23 cellular contexts compared by ENCODE assay signal in genomic region chr1:57157818-57158606, GRCh38.
DNase-seq lines count a peak whose midpoint lies in the region; ATAC-seq lines count a peak whose summit lies in the region.
"Had no signal": no experiment of that assay in that cellular context is flagged by ENCODE, and none has a peak within 500 bp of the region (broad histone marks: within the 10 kb centered on the region; RNA-seq: fewer than 3 reads in every experiment).

No MANE protein-coding gene starts in this region.

- H3K79me2 ChIP-seq in GM23248 (ENCODE audit: insufficient read depth), result no peaks in the 10 kb centered on the region

- 67 to 72% methylated on average over 8 of the region's 8 CpGs for WGBS in GM23248 (ENCODE audit: low coverage in 1 of 2, low lambda C conversion rate in 2 of 2, missing lambda C conversion rate in 2 of 2), 2 experiments

- H3K9ac ChIP-seq in GM23248, result no peak overlapping the region

- H3K27me3 ChIP-seq in GM23248 (replicated peaks; ENCODE audit: insufficient read depth), result 0 out of 2 replicates have a peak, but pooled peaks cover 6% of the 10 kb centered on the region
- H3K27me3 ChIP-seq: vagina had no signal

- no peaks in the 10 kb centered on the region for H3K9me3 Mint-ChIP-seq in activated CD4-positive, alpha-beta T cell treated with anti-CD3 and anti-CD28 coated beads, Interleukin-2, amount 10 ng/mL, durations not matched to agents 24 days and 14 days
- H3K9me3 Mint-ChIP-seq: activated naive CD8-positive, alpha-beta T cell treated with anti-CD3 and anti-CD28 coated beads for 36 hours; activated T-helper 2 cell treated with anti-CD3 and anti-CD28 coated beads, Interferon-gamma antibody, Interleukin-2, Interleukin-4, amounts not matched to agents 10 μg/mL and 5 μg/mL and 100 μg/mL, durations not matched to agents 14 hours and 24 hours and 36 hours had no signal

- no peaks in the 10 kb centered on the region for H4K20me1 ChIP-seq in GM23248 (ENCODE audit: insufficient read depth)

- no peak overlapping the region for H3K4me3 ChIP-seq in Jurkat, Clone E6-1 (ENCODE audit: low read length)
- no peak overlapping the region for H3K4me3 ChIP-seq in GM23248
- H3K4me3 ChIP-seq: PC-9, vagina had no signal

- intact Hi-C loops in activated CD4-positive, alpha-beta T cell treated with anti-CD3 and anti-CD28 coated beads, Interleukin-2, amount 10 ng/mL, durations not matched to agents 24 days and 14 days (cut with micrococcal nuclease), result no loop called here

- ATAC-seq in GM18502 (IDR thresholded peaks at IDR 0.05; ENCODE audit: poor library complexity, unreplicated experiment), result peak; percentile 70
- ATAC-seq in GM21619 (IDR thresholded peaks at IDR 0.05; ENCODE audit: unreplicated experiment), result peak; percentile 81
- ATAC-seq in GM18858 (IDR thresholded peaks at IDR 0.05; ENCODE audit: unreplicated experiment), result no peak
- ATAC-seq: stimulated activated memory B cell treated with anti-CD40 and anti-IgM and Interleukin-4, amounts not matched to agents 10 μg/mL and 1 μg/mL and 100 μg/mL, for 72 hours had no signal

- no peak overlapping the region for H3K4me2 ChIP-seq in GM23248 (ENCODE audit: unreplicated experiment)
- H3K4me2 ChIP-seq: PC-9 had no signal

- H3K36me3 ChIP-seq in GM23248 (ENCODE audit: low read depth), result no peaks in the 10 kb centered on the region
- H3K36me3 ChIP-seq: vagina had no signal

- H3K4me1 ChIP-seq in GM23248 (ENCODE audit: insufficient read depth), result peaks cover 13% of the 10 kb centered on the region
- H3K4me1 ChIP-seq: vagina had no signal

- no peaks in the 10 kb centered on the region for H3K4me1 Mint-ChIP-seq in activated CD4-positive, alpha-beta T cell treated with anti-CD3 and anti-CD28 coated beads, Interleukin-2, amount 10 ng/mL, durations not matched to agents 24 days and 14 days
- H3K4me1 Mint-ChIP-seq: activated naive CD8-positive, alpha-beta T cell treated with anti-CD3 and anti-CD28 coated beads for 36 hours had no signal

- H3K4me3 Mint-ChIP-seq in activated CD4-positive, alpha-beta T cell treated with anti-CD3 and anti-CD28 coated beads, Interleukin-2, amount 10 ng/mL, durations not matched to agents 24 days and 14 days, result no peak overlapping the region
- H3K4me3 Mint-ChIP-seq: activated naive CD8-positive, alpha-beta T cell treated with anti-CD3 and anti-CD28 coated beads for 36 hours; stimulated activated memory B cell treated with anti-CD40 and anti-IgM and Interleukin-4, amounts not matched to agents 10 μg/mL and 1 μg/mL and 100 μg/mL, for 72 hours had no signal

- H3K27ac ChIP-seq in GM23248, result no peak overlapping the region
- H3K27ac ChIP-seq: epithelial cell of prostate, PC-9, vagina had no signal

- H3K9me3 ChIP-seq in GM23248 (ENCODE audit: low read depth), result no peaks in the 10 kb centered on the region
- H3K9me3 ChIP-seq: vagina had no signal

- H3K36me3 Mint-ChIP-seq in activated CD4-positive, alpha-beta T cell treated with anti-CD3 and anti-CD28 coated beads, Interleukin-2, amount 10 ng/mL, durations not matched to agents 24 days and 14 days (ENCODE audit: low read depth), result no peaks in the 10 kb centered on the region
- H3K36me3 Mint-ChIP-seq: activated naive CD8-positive, alpha-beta T cell treated with anti-CD3 and anti-CD28 coated beads for 36 hours; stimulated activated memory B cell treated with anti-CD40 and anti-IgM and Interleukin-4, amounts not matched to agents 10 μg/mL and 1 μg/mL and 100 μg/mL, for 72 hours had no signal

- no peak overlapping the region for H2AFZ ChIP-seq in GM23248
- H2AFZ ChIP-seq: PC-9 had no signal

- DNase-seq in Jurkat, Clone E6-1 (ENCODE audit: low read depth, low spot score), result peak; percentile 45
- peak; percentile 43 for DNase-seq in kidney glomerular epithelial cell (lab: John Stamatoyannopoulos, UW)
- DNase-seq in NCI-H1436 treated with DMSO at 0.1 percent for 48 hours (lab: John Stamatoyannopoulos, UW), result no peak
- no peak for DNase-seq in GM23248
- no peak for DNase-seq in activated CD4-positive, alpha-beta T cell treated with anti-CD3 and anti-CD28 coated beads, Interleukin-2, amount 10 ng/mL, durations not matched to agents 24 days and 14 days
- DNase-seq: ACHN; activated CD4-positive, alpha-beta T cell treated with anti-CD3 and anti-CD28 coated beads, Interleukin-2, amount 50 U/mL, for 1 hour; activated naive CD8-positive, alpha-beta T cell treated with anti-CD3 and anti-CD28 coated beads for 36 hours; C1 segment of cervical spinal cord; Calu3; NCI-H1092 treated with DMSO at 0.1 percent for 48 hours; NCI-H2029 treated with DMSO at 0.1 percent for 48 hours; NCI-H446; PC-9; SHP77 treated with DMSO at 0.1 percent for 48 hours; stimulated activated CD4-positive, alpha-beta T cell treated with anti-CD3 and anti-CD28 coated beads, Interleukin-1b, Interleukin-23, amount 100 ng/mL, for 48 hours had no signal

- H3K9me2 ChIP-seq in GM23248 (ENCODE audit: insufficient read depth), result no peaks in the 10 kb centered on the region

- H3K27me3 Mint-ChIP-seq in activated CD4-positive, alpha-beta T cell treated with anti-CD3 and anti-CD28 coated beads, Interleukin-2, amount 10 ng/mL, durations not matched to agents 24 days and 14 days, result peaks cover 2% of the 10 kb centered on the region

- H3F3A ChIP-seq in GM23248 (ENCODE audit: insufficient read depth), result no peaks in the 10 kb centered on the region

- in situ Hi-C loops in GM23248 (cut with MboI), result no loop called here

- no peak overlapping the region for H3K27ac Mint-ChIP-seq in activated CD4-positive, alpha-beta T cell treated with anti-CD3 and anti-CD28 coated beads, Interleukin-2, amount 10 ng/mL, durations not matched to agents 24 days and 14 days
- H3K27ac Mint-ChIP-seq: activated naive CD8-positive, alpha-beta T cell treated with anti-CD3 and anti-CD28 coated beads for 36 hours; activated T-helper 2 cell treated with anti-CD3 and anti-CD28 coated beads, Interferon-gamma antibody, Interleukin-2, Interleukin-4, amounts not matched to agents 10 μg/mL and 5 μg/mL and 100 μg/mL, durations not matched to agents 14 hours and 24 hours and 36 hours; stimulated activated memory B cell treated with anti-CD40 and anti-IgM and Interleukin-4, amounts not matched to agents 10 μg/mL and 1 μg/mL and 100 μg/mL, for 72 hours had no signal

Comparison
In these comparisons a context has a peak if more than half of its experiments do, and no peak if none do; other contexts are left out.
1. DNase-seq: peak in Jurkat, Clone E6-1 (single experiment) and kidney glomerular epithelial cell (single experiment); none in NCI-H1436 treated with DMSO at 0.1 percent for 48 hours (single experiment), GM23248 (single experiment) and activated CD4-positive, alpha-beta T cell treated with anti-CD3 and anti-CD28 coated beads, Interleukin-2, amount 10 ng/mL, durations not matched to agents 24 days and 14 days (single experiment).